ENCODE assay signal across 22 cellular contexts in the genomic region with DNA sequence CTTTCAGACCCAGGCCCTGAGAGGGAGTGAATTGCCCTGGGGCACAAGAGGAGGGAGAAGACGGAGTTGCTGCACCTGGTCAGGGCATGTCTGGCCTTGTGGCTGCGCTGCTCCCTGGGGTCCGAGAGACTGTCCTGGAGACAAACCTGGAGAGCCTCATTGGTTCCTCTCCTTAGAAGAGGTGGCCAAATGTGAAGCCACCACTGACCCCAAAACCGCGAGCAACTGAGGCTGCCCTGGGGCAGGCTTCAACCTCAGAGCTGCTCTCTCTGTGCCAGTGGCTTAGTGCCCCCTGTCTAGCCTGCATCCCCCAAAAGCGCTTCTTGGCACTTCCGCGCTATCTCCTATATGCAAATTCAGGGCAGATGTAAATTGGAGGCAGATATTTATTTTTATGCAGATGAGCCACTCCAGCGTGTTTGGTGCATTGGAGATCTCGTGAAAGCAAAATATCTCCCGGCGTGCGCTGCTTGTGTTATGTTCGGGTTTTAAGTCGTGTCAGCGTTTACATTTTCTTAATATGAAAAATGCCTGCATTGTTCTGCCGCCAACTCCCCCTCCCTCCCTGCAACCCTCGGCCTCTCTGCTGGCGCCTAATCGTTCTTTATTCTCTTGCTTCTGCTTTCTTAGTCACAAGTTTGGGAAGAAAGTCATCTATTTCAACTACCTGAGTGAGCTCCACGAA.
DNase-seq lines count a peak whose midpoint lies in the region; ATAC-seq, FAIRE-seq and TF ChIP-seq lines count a peak whose summit lies in the region.
"Had no signal": no experiment of that assay in that cellular context is flagged by ENCODE, and none has a peak within 500 bp of the region (broad histone marks: within the 10 kb centered on the region; RNA-seq: fewer than 3 reads in every experiment).

No MANE protein-coding gene starts in this region.

- H3K4me1 ChIP-seq in H1 (replicated peaks in 1 of 4; ENCODE audit: control insufficient read depth in 3 of 4, insufficient read depth in 4 of 4, low read length in 3 of 4) (peaks cover 0 to 13% (median 5%) of the 10 kb centered on the region in 4 experiments; a peak in 6 of 7 replicates), trophoblast cell (ENCODE audit: control insufficient read depth in 1 of 2, insufficient read depth in 2 of 2, low read length in 2 of 2) (peaks cover 3% of the 10 kb centered on the region in 2 experiments)
- H3K4me1 ChIP-seq: A549 had no signal

- H2BK12ac ChIP-seq in H1 (ENCODE audit: low read depth, low read length) (no peak overlapping the region), trophoblast cell (ENCODE audit: low read length) (no peak overlapping the region)

- no peak overlapping the region for H2BK15ac ChIP-seq in H1 (ENCODE audit: low read length)

- H2BK120ac ChIP-seq in H1 (replicated peaks; ENCODE audit: low read depth, low read length) (no peak overlapping the region), trophoblast cell (ENCODE audit: insufficient read depth, low read length, poor library complexity) (no peak overlapping the region)

- H3K23ac ChIP-seq in H1 (ENCODE audit: insufficient read length), result no peak overlapping the region
- H3K23ac ChIP-seq in trophoblast cell (ENCODE audit: low read length), result no peak overlapping the region

- H4K8ac ChIP-seq in H1 (ENCODE audit: extremely low read depth, insufficient read depth, low read length) (no peak overlapping the region), trophoblast cell (ENCODE audit: low read depth, low read length) (peak overlapping the region; percentile 44)

- H3K36me3 Mint-ChIP-seq in natural killer cell treated with Interleukin-12 subunit alpha and Interleukin-12 subunit beta and Interleukin-15 and Interleukin-18, amount 100 ng/mL, for 72 hours, result no peaks in the 10 kb centered on the region
- H3K36me3 Mint-ChIP-seq in natural killer cell, result no peaks in the 10 kb centered on the region

- no peaks in the 10 kb centered on the region for H3K9me3 Mint-ChIP-seq in natural killer cell treated with Interleukin-12 subunit alpha and Interleukin-12 subunit beta and Interleukin-15 and Interleukin-18, amount 100 ng/mL, for 72 hours
- H3K9me3 Mint-ChIP-seq in natural killer cell, result no peaks in the 10 kb centered on the region
- H3K9me3 Mint-ChIP-seq: GM23338 had no signal

- no peaks in the 10 kb centered on the region for H3K23me2 ChIP-seq in H1 (ENCODE audit: low read depth, low read length)

- H3K27me3 Mint-ChIP-seq in natural killer cell treated with Interleukin-12 subunit alpha and Interleukin-12 subunit beta and Interleukin-15 and Interleukin-18, amount 100 ng/mL, for 72 hours, result no peaks in the 10 kb centered on the region
- no peaks in the 10 kb centered on the region for H3K27me3 Mint-ChIP-seq in natural killer cell (ENCODE audit: low read depth in 2 of 2)

- H3K79me2 ChIP-seq in H1 (ENCODE audit: control insufficient read depth in 1 of 2, insufficient read depth in 2 of 2, low read length in 2 of 2) (no peaks in the 10 kb centered on the region), trophoblast cell (ENCODE audit: control insufficient read depth, insufficient read depth, low read length, poor library complexity) (peaks cover 1% of the 10 kb centered on the region)

- no peak overlapping the region for H3K4me3 Mint-ChIP-seq in natural killer cell treated with Interleukin-12 subunit alpha and Interleukin-12 subunit beta and Interleukin-15 and Interleukin-18, amount 100 ng/mL, for 72 hours
- no peak overlapping the region for H3K4me3 Mint-ChIP-seq in natural killer cell
- H3K4me3 Mint-ChIP-seq: B cell, GM23338 had no signal

- no peak for FAIRE-seq in H1 (lab: Jason Lieb, UNC)
- FAIRE-seq: A549, GM19239, HTR-8/SVneo had no signal

- DNase-seq in natural killer cell treated with Interleukin-12 subunit alpha and Interleukin-12 subunit beta and Interleukin-15 and Interleukin-18, amount 100 ng/mL, for 72 hours (ENCODE audit: low spot score), result peak; percentile 37
- no peak for DNase-seq in natural killer cell
- no peak for DNase-seq in H1 (ENCODE audit: low read depth in 1 of 2, low spot score in 2 of 2)
- DNase-seq in trophoblast cell, result no peak
- DNase-seq: EL; GF-D8; IMR-90; NCI-H1092 treated with DMSO at 0.1 percent for 48 hours; NCI-H1436 treated with DMSO at 0.1 percent for 48 hours; NCI-H1930; NCI-H510A; NCI-H774; NK-92 treated with Interleukin-12 subunit alpha and Interleukin-12 subunit beta, amount 100 ng/mL, for 24 hours had no signal

- H3K27ac Mint-ChIP-seq in natural killer cell treated with Interleukin-12 subunit alpha and Interleukin-12 subunit beta and Interleukin-15 and Interleukin-18, amount 100 ng/mL, for 72 hours, result no peak overlapping the region
- no peak overlapping the region for H3K27ac Mint-ChIP-seq in natural killer cell
- H3K27ac Mint-ChIP-seq: B cell, GM23338 had no signal

- H3K18ac ChIP-seq in H1 (ENCODE audit: extremely low read depth, low read length) (no peak overlapping the region), trophoblast cell (ENCODE audit: low read length) (no peak overlapping the region)

- ATAC-seq in natural killer cell treated with Interleukin-12 subunit alpha and Interleukin-12 subunit beta and Interleukin-15 and Interleukin-18, amount 100 ng/mL, for 72 hours, result no peak
- ATAC-seq in natural killer cell (no peak), GM21786 (IDR thresholded peaks at IDR 0.05; ENCODE audit: unreplicated experiment) (no peak), GM21723 (IDR thresholded peaks at IDR 0.05; ENCODE audit: unreplicated experiment) (no peak), HG03097 (IDR thresholded peaks at IDR 0.05; ENCODE audit: low FRiP score, unreplicated experiment) (no peak)
- ATAC-seq: A549, GM23338 had no signal

- H2BK5ac ChIP-seq in H1 (ENCODE audit: low read depth, low read length), result peak overlapping the region; percentile 27; the same call in 1 of the 2 replicates
- H2BK5ac ChIP-seq in trophoblast cell (ENCODE audit: low read depth, low read length, poor library complexity), result no peak overlapping the region

- POLR2A ChIA-PET in H1 (lab: Charles Lee; ENCODE audit: partially characterized antibody), result no interaction called here

- peaks cover 0 to 3% of the 10 kb centered on the region in 2 experiments for H4K20me1 ChIP-seq in H1 (replicated peaks in 1 of 2; ENCODE audit: control insufficient read depth in 1 of 2, insufficient read depth in 2 of 2, low read length in 2 of 2)

- TF ChIP-seq RAD21 in H1 (IDR thresholded peaks at IDR 0.05 in 1 of 2, conservative IDR thresholded peaks at IDR 0.05 in 1 of 2; ENCODE audit: low read depth in 2 of 2, low read length in 2 of 2), result no peak

- no peak for TF ChIP-seq POLR2A in H1 (IDR thresholded peaks at IDR 0.05; ENCODE audit: control extremely low read depth in 1 of 2, low read depth in 2 of 2, low read length in 2 of 2)

- intact Hi-C loops in natural killer cell (cut with micrococcal nuclease), result no loop called here

- H2BK20ac ChIP-seq in H1 (ENCODE audit: low read length), result no peak overlapping the region

- no peak overlapping the region for H4K5ac ChIP-seq in H1 (ENCODE audit: insufficient read length, low read depth, low read length)

- TF ChIP-seq EP300 in H1 (IDR thresholded peaks at IDR 0.05; ENCODE audit: borderline replicate concordance in 1 of 2, low read depth in 2 of 2, low read length in 2 of 2), result no peak

- no peak overlapping the region for H3K4me3 ChIP-seq in H1 (ENCODE audit: extremely low read depth in 1 of 4, insufficient read depth in 2 of 4, low read depth in 3 of 4, low read length in 4 of 4)
- no peak overlapping the region for H3K4me3 ChIP-seq in trophoblast cell (ENCODE audit: low read depth, low read length)
- H3K4me3 ChIP-seq: A549, GM23338 had no signal

- H4K12ac ChIP-seq in trophoblast cell (ENCODE audit: low read depth, low read length), result no peak overlapping the region

- H3K36me3 ChIP-seq in H1 (ENCODE audit: control insufficient read depth in 2 of 4, insufficient read depth in 4 of 4, low read length in 3 of 4) (peaks cover 0 to 6% (median 4%) of the 10 kb centered on the region in 4 experiments; a peak in 3 of 8 replicates), trophoblast cell (ENCODE audit: control insufficient read depth in 1 of 2, insufficient read depth in 2 of 2, low read length in 2 of 2) (peaks cover 34 to 49% of the 10 kb centered on the region in 2 experiments)

- TF ChIP-seq CTCF in natural killer cell (IDR thresholded peaks at IDR 0.05), result no peak
- no peak for TF ChIP-seq CTCF in H1 (IDR thresholded peaks at IDR 0.05; ENCODE audit: control extremely low read depth in 1 of 3, insufficient read depth in 1 of 3, low read depth in 1 of 3, low read length in 3 of 3)

- H3K4me2 ChIP-seq in H1 (ENCODE audit: insufficient read depth in 1 of 2, low read depth in 2 of 2, low read length in 2 of 2) (no peak overlapping the region), trophoblast cell (ENCODE audit: low read length) (no peak overlapping the region)
- H3K4me2 ChIP-seq: A549, GM23338, KMS-11 had no signal

- 91% methylated on average over 21 of the region's 21 CpGs; no CpG with 5 or more reads in 1 of the 2 experiments for WGBS in H1 (ENCODE audit: extremely low coverage in 1 of 2, insufficient coverage in 1 of 2, insufficient read length in 1 of 2, insufficient replicate concordance in 2 of 2, low coverage in 1 of 2, low lambda C conversion rate in 2 of 2, missing lambda C conversion rate in 1 of 2), 2 experiments
- no CpG with 5 or more reads among the region's 21 CpGs for WGBS in trophoblast cell (ENCODE audit: extremely low coverage, insufficient coverage, insufficient read length)

- H3K56ac ChIP-seq in H1 (replicated peaks; ENCODE audit: insufficient read length, low read depth, low read length), result no peak overlapping the region

- CTCF ChIA-PET in H1 (lab: Charles Lee; ENCODE audit: partially characterized antibody), result interaction anchor here (1.0 to 2.1 kb wide), 4 partner anchors 8 to 255 kb away, joined by 3 to 13 read pairs (median 6); no protein-coding TSS in a partner anchor

- H3K79me1 ChIP-seq in H1 (ENCODE audit: low read depth, low read length) (no peaks in the 10 kb centered on the region), trophoblast cell (ENCODE audit: low read length) (peaks cover 2% of the 10 kb centered on the region)

- H3K4me1 Mint-ChIP-seq in natural killer cell treated with Interleukin-12 subunit alpha and Interleukin-12 subunit beta and Interleukin-15 and Interleukin-18, amount 100 ng/mL, for 72 hours (ENCODE audit: low read depth in 2 of 2), result peaks cover 0 to 2% of the 10 kb centered on the region in 2 donors
- no peaks in the 10 kb centered on the region for H3K4me1 Mint-ChIP-seq in natural killer cell
- H3K4me1 Mint-ChIP-seq: B cell had no signal

- no peak overlapping the region for H3K9ac ChIP-seq in H1 (replicated peaks in 1 of 4; ENCODE audit: extremely low read depth in 1 of 4, low read depth in 3 of 4, low read length in 3 of 4)
- H3K9ac ChIP-seq in trophoblast cell (ENCODE audit: low read length), result no peak overlapping the region
- H3K9ac ChIP-seq: KMS-11 had no signal

- H2AK5ac ChIP-seq in H1 (ENCODE audit: low read depth, low read length) (no peak overlapping the region), trophoblast cell (ENCODE audit: low read length) (no peak overlapping the region)

- H3K9me3 ChIP-seq in H1 (ENCODE audit: insufficient read depth in 2 of 2, low read depth in 1 of 2, low read length in 1 of 2) (no peaks in the 10 kb centered on the region), trophoblast cell (ENCODE audit: insufficient read depth, low read depth, low read length) (peaks cover 4% of the 10 kb centered on the region)
- H3K9me3 ChIP-seq: A549 had no signal

- H2AFZ ChIP-seq in H1 (ENCODE audit: low read length), result no peak overlapping the region
- no peak overlapping the region for H2AFZ ChIP-seq in trophoblast cell (ENCODE audit: insufficient read depth, low read length, poor library complexity)
- H2AFZ ChIP-seq: GM23338 had no signal

- H3K4ac ChIP-seq in H1 (replicated peaks; ENCODE audit: insufficient read length, low read depth, low read length), result no peak overlapping the region
- H3K4ac ChIP-seq in trophoblast cell (ENCODE audit: low read depth, low read length), result no peak overlapping the region

- H3K27ac ChIP-seq in H1 (ENCODE audit: low read depth, low read length) (no peak overlapping the region), trophoblast cell (ENCODE audit: low read depth, low read length) (no peak overlapping the region)
- H3K27ac ChIP-seq: A549, KMS-11 had no signal

- H4K91ac ChIP-seq in H1 (replicated peaks; ENCODE audit: insufficient read length, low read length), result no peak overlapping the region
- no peak overlapping the region for H4K91ac ChIP-seq in trophoblast cell (ENCODE audit: low read depth, low read length)

- H3K14ac ChIP-seq in H1 (ENCODE audit: insufficient read length) (no peak overlapping the region), trophoblast cell (ENCODE audit: low read length) (no peak overlapping the region)

- H3K27me3 ChIP-seq in H1 (replicated peaks in 1 of 4; ENCODE audit: control insufficient read depth in 3 of 4, extremely low read depth in 1 of 4, insufficient read depth in 3 of 4, low read length in 3 of 4) (no peaks in the 10 kb centered on the region), trophoblast cell (ENCODE audit: insufficient read depth, low read length) (no peaks in the 10 kb centered on the region)
